Comparison of ENCODE assay signal across 9 cellular contexts in the genomic region with DNA sequence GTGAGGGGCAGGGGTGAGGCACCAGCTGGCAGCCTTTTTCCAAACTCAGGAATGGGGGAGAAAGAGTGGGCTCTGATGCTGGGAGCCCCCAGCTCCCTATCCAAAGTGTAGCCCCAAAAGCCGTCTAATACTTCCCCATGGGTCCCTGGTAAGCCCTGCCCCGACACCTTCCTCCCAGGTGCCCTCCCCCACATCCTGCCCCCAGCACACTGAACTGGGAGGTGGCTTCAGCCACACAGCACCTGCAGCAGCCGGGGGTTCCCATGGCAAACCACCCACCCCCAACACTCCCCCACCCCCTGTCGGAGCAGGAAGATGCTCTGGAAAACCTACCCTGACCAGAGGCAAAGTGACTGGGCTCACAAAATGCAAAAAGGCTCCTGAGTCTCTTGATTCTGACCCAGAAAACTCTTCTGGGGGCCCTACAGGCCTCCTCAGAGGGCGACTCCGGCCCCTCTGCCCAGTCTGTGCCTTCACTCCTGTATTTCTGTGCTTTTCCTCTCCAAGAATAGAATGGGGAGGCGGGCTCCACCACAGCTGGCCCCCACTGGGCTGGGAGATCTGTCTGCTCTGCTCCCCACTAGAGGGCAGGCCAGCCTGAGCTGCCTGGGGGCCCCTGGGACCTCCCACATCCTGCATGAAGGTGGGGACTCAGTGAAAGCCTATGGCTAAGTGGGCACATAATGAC.
A peak's percentile ranks its signal among the peaks of the same experiment; 100 is the strongest.
DNase-seq lines count a peak whose midpoint lies in the region; ATAC-seq, FAIRE-seq and TF ChIP-seq lines count a peak whose summit lies in the region.
"Had no signal": no experiment of that assay in that cellular context is flagged by ENCODE, and none has a peak within 500 bp of the region (broad histone marks: within the 10 kb centered on the region; RNA-seq: fewer than 3 reads in every experiment).

No MANE protein-coding gene starts in this region.

- no peaks in the 10 kb centered on the region for H3K9me3 Mint-ChIP-seq in GM23338

- WGBS in liver, result 84% methylated on average over 7 of the region's 7 CpGs
- WGBS in thyroid gland, 2 donors, result 97 to 100% methylated on average over 6 to 7 of the region's 7 CpGs

- TF ChIP-seq CTCF in D721Med (IDR thresholded peaks at IDR 0.05; ENCODE audit: insufficient read depth, missing control alignments), result peak; percentile 50
- TF ChIP-seq CTCF in GM23338 (conservative IDR thresholded peaks at IDR 0.05; ENCODE audit: low read depth in 2 of 2), result peak; percentile 73 to 81
- TF ChIP-seq CTCF in liver (IDR thresholded peaks at IDR 0.05; ENCODE audit: low read depth, low read length, missing input control), result peak; percentile 17
- peak in 4 of 6 experiments; percentile 18 to 36 (median 24) for TF ChIP-seq CTCF in thyroid gland (IDR thresholded peaks at IDR 0.05)
- peak in 2 of 5 experiments; percentile 20 to 39 for TF ChIP-seq CTCF in gastrocnemius medialis (IDR thresholded peaks at IDR 0.05 in 4 of 5, conservative IDR thresholded peaks at IDR 0.05 in 1 of 5)

- DNase-seq in D721Med (ENCODE audit: insufficient read length, low spot score), result no peak
- DNase-seq in GM23338 (ENCODE audit: low spot score), result peak; percentile 65
- peak; percentile 43 to 57 for DNase-seq in SJCRH30
- DNase-seq in amygdala (lab: John Stamatoyannopoulos, UW), result peak in 29 of 56 donors; percentile 17 to 72 (median 51)
- DNase-seq in thyroid gland, result no peak
- no peak for DNase-seq in gastrocnemius medialis

- peaks cover 63% of the 10 kb centered on the region for H3K4me1 Mint-ChIP-seq in GM23338

- H3K27ac ChIP-seq in GM23338 (ENCODE audit: low read depth), result no peak overlapping the region
- peak overlapping the region; percentile 65; the same call in 1 of the 2 replicates for H3K27ac ChIP-seq in SJCRH30
- no peak overlapping the region for H3K27ac ChIP-seq in liver (ENCODE audit: low read depth in 1 of 2, low read length in 2 of 2)
- peak overlapping the region in 1 of 3 donors; percentile 39 for H3K27ac ChIP-seq in thyroid gland
- no peak overlapping the region for H3K27ac ChIP-seq in gastrocnemius medialis

- H3K4me3 Mint-ChIP-seq in GM23338, result peak overlapping the region; percentile 12; the same call in 1 of the 3 replicates

- no peaks in the 10 kb centered on the region; the same call in 2 of the 3 replicates for H3K36me3 Mint-ChIP-seq in GM23338 (ENCODE audit: low read depth)

- TF ChIP-seq POLR2A in thyroid gland (IDR thresholded peaks at IDR 0.05), result no peak
- no peak for TF ChIP-seq POLR2A in gastrocnemius medialis (IDR thresholded peaks at IDR 0.05)

- peak; percentile 27 to 52 for TF ChIP-seq RAD21 in liver (IDR thresholded peaks at IDR 0.05)

- in situ Hi-C loops in gastrocnemius medialis (cut with MboI; ENCODE audit: low sequenced_read_pairs in 4 of 4), result no loop called here

- peak overlapping the region; percentile 66; the same call in 1 of the 2 replicates for H3K4me2 ChIP-seq in GM23338

- no peak overlapping the region for H3K9ac ChIP-seq in liver (ENCODE audit: low read depth in 1 of 2, low read length in 2 of 2)

- peaks cover 42% of the 10 kb centered on the region for H3K4me1 ChIP-seq in GM23338 (ENCODE audit: insufficient read depth)
- H3K4me1 ChIP-seq in SJCRH30, result peaks cover 76% of the 10 kb centered on the region
- peaks cover 13 to 33% (median 22%) of the 10 kb centered on the region in 4 donors for H3K4me1 ChIP-seq in liver (ENCODE audit: control insufficient read depth in 4 of 4, insufficient read depth in 4 of 4, low read length in 3 of 4)
- H3K4me1 ChIP-seq in thyroid gland, result peaks cover 3 to 59% of the 10 kb centered on the region in 2 donors
- peaks cover 21 to 22% of the 10 kb centered on the region in 2 donors for H3K4me1 ChIP-seq in gastrocnemius medialis

- peak overlapping the region; percentile 44 for H3K27ac Mint-ChIP-seq in GM23338

- no peak for FAIRE-seq in D721Med (lab: Jason Lieb, UNC)

- H3K4me3 ChIP-seq in GM23338, result no peak overlapping the region
- H3K4me3 ChIP-seq in SJCRH30, result no peak overlapping the region
- no peak overlapping the region for H3K4me3 ChIP-seq in liver (ENCODE audit: low read depth in 1 of 3, low read length in 3 of 3)
- H3K4me3 ChIP-seq in thyroid gland (replicated peaks in 1 of 3), result no peak overlapping the region
- no peak overlapping the region for H3K4me3 ChIP-seq in gastrocnemius medialis
- H3K4me3 ChIP-seq: lung had no signal

- peaks cover 20% of the 10 kb centered on the region for H3K27me3 Mint-ChIP-seq in GM23338 (ENCODE audit: insufficient read depth, low read depth, poor library complexity)

- intact Hi-C loops in thyroid gland (cut with DNase I), result no loop called here
- intact Hi-C loops in gastrocnemius medialis (cut with DNase I; ENCODE audit: low total_unique reads), result no loop called here

- H3K27me3 ChIP-seq in GM23338 (ENCODE audit: insufficient read depth) (no peaks in the 10 kb centered on the region), SJCRH30 (no peaks in the 10 kb centered on the region), liver (ENCODE audit: control insufficient read depth in 4 of 4, insufficient read depth in 4 of 4, low read length in 3 of 4) (no peaks in the 10 kb centered on the region), thyroid gland (no peaks in the 10 kb centered on the region), gastrocnemius medialis (no peaks in the 10 kb centered on the region)

- H2AFZ ChIP-seq in GM23338, result no peak overlapping the region

- peaks cover 79% of the 10 kb centered on the region for H3K79me2 ChIP-seq in GM23338 (replicated peaks; ENCODE audit: insufficient read depth)

- H3K9me3 ChIP-seq in SJCRH30 (replicated peaks) (no peaks in the 10 kb centered on the region), liver (ENCODE audit: control insufficient read depth in 4 of 4, low read length in 3 of 4) (no peaks in the 10 kb centered on the region), thyroid gland (no peaks in the 10 kb centered on the region), gastrocnemius medialis (no peaks in the 10 kb centered on the region)

- H4K20me1 ChIP-seq in GM23338 (replicated peaks; ENCODE audit: insufficient read depth), result peaks cover 4% of the 10 kb centered on the region; the same call in 1 of the 2 replicates

- H3K9me2 ChIP-seq in GM23338 (ENCODE audit: insufficient read depth), result no peaks in the 10 kb centered on the region

- H3K36me3 ChIP-seq in GM23338 (ENCODE audit: insufficient read depth), result no peaks in the 10 kb centered on the region
- no peaks in the 10 kb centered on the region; the same call in 1 of the 2 replicates for H3K36me3 ChIP-seq in SJCRH30
- H3K36me3 ChIP-seq in liver (ENCODE audit: control insufficient read depth in 4 of 4, insufficient read depth in 3 of 4, low read depth in 1 of 4, low read length in 3 of 4), result no peaks in the 10 kb centered on the region
- H3K36me3 ChIP-seq in thyroid gland, result no peaks in the 10 kb centered on the region
- H3K36me3 ChIP-seq in gastrocnemius medialis, result no peaks in the 10 kb centered on the region

- ATAC-seq in GM23338 (peak; percentile 78), GM18520 (IDR thresholded peaks at IDR 0.05; ENCODE audit: unreplicated experiment) (no peak), gastrocnemius medialis (no peak)

- H3F3A ChIP-seq in GM23338 (replicated peaks; ENCODE audit: low read depth), result no peaks in the 10 kb centered on the region

TF ChIP-seq in GM23338, 12 proteins besides CTCF, POLR2A, EP300 and RAD21 (continues in another document):
- TF ChIP-seq POLR2AphosphoS5 (IDR thresholded peaks at IDR 0.05; ENCODE audit: low read depth) (no peak), ZNF114 (CRISPR knock-in tag; IDR thresholded peaks at IDR 0.05) (no peak), CREB1 (CRISPR knock-in tag; IDR thresholded peaks at IDR 0.05; ENCODE audit: low read depth) (no peak), JUNB (IDR thresholded peaks at IDR 0.05; ENCODE audit: unreplicated experiment) (no peak), EZH2phosphoT487 (IDR thresholded peaks at IDR 0.05; ENCODE audit: unreplicated experiment) (no peak)

TF ChIP-seq in liver, 16 proteins besides CTCF, POLR2A, EP300 and RAD21:
- no peak for TF ChIP-seq GABPA (IDR thresholded peaks at IDR 0.05 in 1 of 2, conservative IDR thresholded peaks at IDR 0.05 in 1 of 2)
- TF ChIP-seq, protein P1, sequence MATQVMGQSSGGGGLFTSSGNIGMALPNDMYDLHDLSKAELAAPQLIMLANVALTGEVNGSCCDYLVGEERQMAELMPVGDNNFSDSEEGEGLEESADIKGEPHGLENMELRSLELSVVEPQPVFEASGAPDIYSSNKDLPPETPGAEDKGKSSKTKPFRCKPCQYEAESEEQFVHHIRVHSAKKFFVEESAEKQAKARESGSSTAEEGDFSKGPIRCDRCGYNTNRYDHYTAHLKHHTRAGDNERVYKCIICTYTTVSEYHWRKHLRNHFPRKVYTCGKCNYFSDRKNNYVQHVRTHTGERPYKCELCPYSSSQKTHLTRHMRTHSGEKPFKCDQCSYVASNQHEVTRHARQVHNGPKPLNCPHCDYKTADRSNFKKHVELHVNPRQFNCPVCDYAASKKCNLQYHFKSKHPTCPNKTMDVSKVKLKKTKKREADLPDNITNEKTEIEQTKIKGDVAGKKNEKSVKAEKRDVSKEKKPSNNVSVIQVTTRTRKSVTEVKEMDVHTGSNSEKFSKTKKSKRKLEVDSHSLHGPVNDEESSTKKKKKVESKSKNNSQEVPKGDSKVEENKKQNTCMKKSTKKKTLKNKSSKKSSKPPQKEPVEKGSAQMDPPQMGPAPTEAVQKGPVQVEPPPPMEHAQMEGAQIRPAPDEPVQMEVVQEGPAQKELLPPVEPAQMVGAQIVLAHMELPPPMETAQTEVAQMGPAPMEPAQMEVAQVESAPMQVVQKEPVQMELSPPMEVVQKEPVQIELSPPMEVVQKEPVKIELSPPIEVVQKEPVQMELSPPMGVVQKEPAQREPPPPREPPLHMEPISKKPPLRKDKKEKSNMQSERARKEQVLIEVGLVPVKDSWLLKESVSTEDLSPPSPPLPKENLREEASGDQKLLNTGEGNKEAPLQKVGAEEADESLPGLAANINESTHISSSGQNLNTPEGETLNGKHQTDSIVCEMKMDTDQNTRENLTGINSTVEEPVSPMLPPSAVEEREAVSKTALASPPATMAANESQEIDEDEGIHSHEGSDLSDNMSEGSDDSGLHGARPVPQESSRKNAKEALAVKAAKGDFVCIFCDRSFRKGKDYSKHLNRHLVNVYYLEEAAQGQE (IDR thresholded peaks at IDR 0.05), result no peak

Comparison
In these comparisons a context has a peak if more than half of its experiments do, and no peak if none do; other contexts are left out.
1. DNase-seq: peak in GM23338 (single experiment), SJCRH30 (2 of 2) and amygdala (29 of 56); none in D721Med (single experiment), thyroid gland (0 of 2) and gastrocnemius medialis (0 of 2).